8 cellular contexts compared by ENCODE assay signal in genomic region chr9:131276107-131276888, GRCh38. TPM values are rescaled to one million over a fixed set of nuclear protein-coding genes. Genes with fewer than 3 reads are reported as not detected.
A peak's percentile ranks its signal among the peaks of the same experiment; 100 is the strongest.
DNase-seq lines count a peak whose midpoint lies in the region; ATAC-seq and TF ChIP-seq lines count a peak whose summit lies in the region.

FAM78A (minus strand) TSS chr9:131276510; CDS start chr9:131276179, 331 bp downstream.

- H3K4me3 Mint-ChIP-seq in activated CD4-positive, alpha-beta T cell treated with anti-CD3 and anti-CD28 coated beads, Interleukin-2, amount 10 ng/mL, durations not matched to agents 24 days and 14 days, result peak within 1 kb of the TSS; percentile 91
- H3K4me3 Mint-ChIP-seq in T-cell, result peak within 1 kb of the TSS; percentile 91 to 99 (median 99)
- peak within 1 kb of the TSS; percentile 99 for H3K4me3 Mint-ChIP-seq in dendritic cell treated with granulocyte-macrophage colony-stimulating factor and Interleukin-4, amounts not matched to agents 40 ng/mL and 50 ng/mL, for 4 days
- peak within 1 kb of the TSS; percentile 39 for H3K4me3 Mint-ChIP-seq in type B pancreatic cell

- no peak within 1 kb of the TSS for H3K27ac ChIP-seq in mesendoderm (ENCODE audit: low read depth, low read length)

- no peaks in the 10 kb centered on the region for H3K79me2 ChIP-seq in mesendoderm (ENCODE audit: control insufficient read depth, insufficient read depth, low read length)

- H3K9ac ChIP-seq in mesendoderm (ENCODE audit: low read length), result peak within 1 kb of the TSS; percentile 49

- no peaks in the 10 kb centered on the region for H3K4me1 ChIP-seq in mesendoderm (ENCODE audit: control insufficient read depth, low read depth, low read length)

- POLR2A ChIA-PET in T-cell (lab: Charles Lee), result no interaction called here

- H3K56ac ChIP-seq in mesendoderm (ENCODE audit: low read length), result peak within 1 kb of the TSS; percentile 49

- CTCF ChIA-PET in T-cell (lab: Charles Lee), result interaction anchor here in 1 of 2 donors (0.6 kb wide), 1 partner anchor 20 kb away, joined by 5 read pairs; no protein-coding TSS in a partner anchor

- H3K27me3 Mint-ChIP-seq in activated CD4-positive, alpha-beta T cell treated with anti-CD3 and anti-CD28 coated beads, Interleukin-2, amount 10 ng/mL, durations not matched to agents 24 days and 14 days, result peaks cover 4% of the 10 kb centered on the region
- no peaks in the 10 kb centered on the region for H3K27me3 Mint-ChIP-seq in T-cell
- peaks cover 11% of the 10 kb centered on the region for H3K27me3 Mint-ChIP-seq in dendritic cell treated with granulocyte-macrophage colony-stimulating factor and Interleukin-4, amounts not matched to agents 40 ng/mL and 50 ng/mL, for 4 days
- H3K27me3 Mint-ChIP-seq in type B pancreatic cell, result peaks cover 56% of the 10 kb centered on the region

- peak within 1 kb of the TSS; percentile 52 for H3K4me2 ChIP-seq in mesendoderm (ENCODE audit: low read length)

- no peak within 1 kb of the TSS for H3K4ac ChIP-seq in mesendoderm (ENCODE audit: low read depth, low read length)

- peak; percentile 87 for DNase-seq in activated CD4-positive, alpha-beta T cell treated with anti-CD3 and anti-CD28 coated beads, Interleukin-2, amount 10 ng/mL, durations not matched to agents 24 days and 14 days
- no peak for DNase-seq in activated CD4-positive, alpha-beta T cell treated with anti-CD3 and anti-CD28 coated beads, Interleukin-2, amount 50 U/mL, for 1 hour
- DNase-seq in T-cell (peak in 17 of 34 experiments; percentile 37 to 63 (median 44)), mesendoderm (no peak), type B pancreatic cell (ENCODE audit: extremely low spot score, unreplicated experiment) (no peak), NCI-H510A (lab: John Stamatoyannopoulos, UW) (no peak), NK-92 (lab: John Stamatoyannopoulos, UW; ENCODE audit: unreplicated experiment) (no peak)

- H3K23ac ChIP-seq in mesendoderm (ENCODE audit: low read length), result no peak within 1 kb of the TSS

- no CpG with 5 or more reads among the region's 75 CpGs for WGBS in mesendoderm (ENCODE audit: extremely low coverage, insufficient coverage, low lambda C conversion rate)

- H4K8ac ChIP-seq in mesendoderm (ENCODE audit: low read depth, low read length), result no peak within 1 kb of the TSS

- peaks cover 6% of the 10 kb centered on the region for H3K27me3 ChIP-seq in mesendoderm (ENCODE audit: insufficient read depth, low read length, poor library complexity)

- no peak for TF ChIP-seq CTCF in type B pancreatic cell (conservative IDR thresholded peaks at IDR 0.05)

- H2BK120ac ChIP-seq in mesendoderm (ENCODE audit: low read depth, low read length), result no peak within 1 kb of the TSS

- no peak within 1 kb of the TSS for H4K5ac ChIP-seq in mesendoderm (ENCODE audit: low read length)

- no peaks in the 10 kb centered on the region for H3K79me1 ChIP-seq in mesendoderm (ENCODE audit: low read length)

- H3K4me3 ChIP-seq in mesendoderm (ENCODE audit: low read length), result no peak within 1 kb of the TSS

- peaks cover 43% of the 10 kb centered on the region for H3K36me3 Mint-ChIP-seq in activated CD4-positive, alpha-beta T cell treated with anti-CD3 and anti-CD28 coated beads, Interleukin-2, amount 10 ng/mL, durations not matched to agents 24 days and 14 days (ENCODE audit: low read depth)
- H3K36me3 Mint-ChIP-seq in T-cell, result peaks cover 31% of the 10 kb centered on the region
- H3K36me3 Mint-ChIP-seq in dendritic cell treated with granulocyte-macrophage colony-stimulating factor and Interleukin-4, amounts not matched to agents 40 ng/mL and 50 ng/mL, for 4 days (ENCODE audit: low read depth), result peaks cover 53% of the 10 kb centered on the region
- no peaks in the 10 kb centered on the region for H3K36me3 Mint-ChIP-seq in type B pancreatic cell

- H2BK15ac ChIP-seq in mesendoderm (replicated peaks; ENCODE audit: low read depth), result no peak within 1 kb of the TSS

- H3K36me3 ChIP-seq in mesendoderm (ENCODE audit: control insufficient read depth, insufficient read depth, low read length), result no peaks in the 10 kb centered on the region

- intact Hi-C loops in activated CD4-positive, alpha-beta T cell treated with anti-CD3 and anti-CD28 coated beads, Interleukin-2, amount 10 ng/mL, durations not matched to agents 24 days and 14 days (cut with micrococcal nuclease), result loop anchor here (1.0 to 10.0 kb wide), 8 partner anchors 8 to 1389 kb away; partner anchors contain the start of genes NUP214 and SETX
- intact Hi-C loops in dendritic cell treated with granulocyte-macrophage colony-stimulating factor and Interleukin-4, amounts not matched to agents 40 ng/mL and 50 ng/mL, for 4 days (cut with micrococcal nuclease), result loop anchor here (2.0 to 10.0 kb wide), 3 partner anchors 19 to 91 kb away; no protein-coding TSS in a partner anchor

- no peak within 1 kb of the TSS for H2AK5ac ChIP-seq in mesendoderm (ENCODE audit: low read length)

- ATAC-seq in T-cell (replicated peaks in 1 of 4), result peak in 2 of 4 experiments; percentile 10 to 15

- H2BK5ac ChIP-seq in mesendoderm (ENCODE audit: low read length), result no peak within 1 kb of the TSS

- H3K9me3 Mint-ChIP-seq in activated CD4-positive, alpha-beta T cell treated with anti-CD3 and anti-CD28 coated beads, Interleukin-2, amount 10 ng/mL, durations not matched to agents 24 days and 14 days, result no peaks in the 10 kb centered on the region
- H3K9me3 Mint-ChIP-seq in T-cell (no peaks in the 10 kb centered on the region), type B pancreatic cell (no peaks in the 10 kb centered on the region)
- H3K9me3 Mint-ChIP-seq in dendritic cell treated with granulocyte-macrophage colony-stimulating factor and Interleukin-4, amounts not matched to agents 40 ng/mL and 50 ng/mL, for 4 days, result no peaks in the 10 kb centered on the region

- H3K27ac Mint-ChIP-seq in activated CD4-positive, alpha-beta T cell treated with anti-CD3 and anti-CD28 coated beads, Interleukin-2, amount 10 ng/mL, durations not matched to agents 24 days and 14 days, result peak within 1 kb of the TSS; percentile 99
- H3K27ac Mint-ChIP-seq in T-cell, result peak within 1 kb of the TSS; percentile 98 to 99
- peak within 1 kb of the TSS; percentile 93 for H3K27ac Mint-ChIP-seq in dendritic cell treated with granulocyte-macrophage colony-stimulating factor and Interleukin-4, amounts not matched to agents 40 ng/mL and 50 ng/mL, for 4 days
- no peak within 1 kb of the TSS for H3K27ac Mint-ChIP-seq in type B pancreatic cell

- H3K18ac ChIP-seq in mesendoderm (ENCODE audit: low read length), result no peak within 1 kb of the TSS

- H3K4me1 Mint-ChIP-seq in activated CD4-positive, alpha-beta T cell treated with anti-CD3 and anti-CD28 coated beads, Interleukin-2, amount 10 ng/mL, durations not matched to agents 24 days and 14 days, result peaks cover 30% of the 10 kb centered on the region
- H3K4me1 Mint-ChIP-seq in T-cell (peaks cover 26 to 40% (median 37%) of the 10 kb centered on the region in 3 donors), type B pancreatic cell (ENCODE audit: unreplicated experiment) (no peaks in the 10 kb centered on the region)
- peaks cover 55% of the 10 kb centered on the region for H3K4me1 Mint-ChIP-seq in dendritic cell treated with granulocyte-macrophage colony-stimulating factor and Interleukin-4, amounts not matched to agents 40 ng/mL and 50 ng/mL, for 4 days (ENCODE audit: low read depth)

RNA-seq across cellular contexts. Expression of gene FAM78A, which starts in this region (rescaled TPM):
- 51.6 and 55.1 TPM in 2 replicates for total RNA-seq in activated CD4-positive, alpha-beta T cell treated with anti-CD3 and anti-CD28 coated beads, Interleukin-2, amount 10 ng/mL, durations not matched to agents 24 days and 14 days
- 100 to 1,000 TPM in 1 of 5 donors, 10 to 100 TPM in 4; 70.4 to 106 (median 98.4) TPM for total RNA-seq in T-cell
- 0.32 TPM for polyA plus RNA-seq in mesendoderm (2013, experiment 1 of 2)
- 0.28 TPM for polyA plus RNA-seq in mesendoderm (2013, experiment 2 of 2)
- total RNA-seq in type B pancreatic cell (ENCODE audit: low replicate concordance), result 0.79 and 1.9 TPM in 2 replicates

Comparison
In these comparisons a context has a peak if more than half of its experiments do, and no peak if none do; other contexts are left out.
1. RNA of gene FAM78A (total RNA-seq): 70.4 to 106 TPM in T-cell and 51.6 to 55.1 TPM in activated CD4-positive, alpha-beta T cell treated with anti-CD3 and anti-CD28 coated beads, Interleukin-2, amount 10 ng/mL, durations not matched to agents 24 days and 14 days; 0.79 to 1.9 TPM in type B pancreatic cell; every median in the first group is over 10 times any median in the second.
2. H3K4me3 Mint-ChIP-seq: peak in every context shown above with its lines; median percentile 99 in T-cell; 99 in dendritic cell treated with granulocyte-macrophage colony-stimulating factor and Interleukin-4, amounts not matched to agents 40 ng/mL and 50 ng/mL, for 4 days; 91 in activated CD4-positive, alpha-beta T cell treated with anti-CD3 and anti-CD28 coated beads, Interleukin-2, amount 10 ng/mL, durations not matched to agents 24 days and 14 days; 39 in type B pancreatic cell.